ENCODE assay signal across 10 cellular contexts in the genomic region with DNA sequence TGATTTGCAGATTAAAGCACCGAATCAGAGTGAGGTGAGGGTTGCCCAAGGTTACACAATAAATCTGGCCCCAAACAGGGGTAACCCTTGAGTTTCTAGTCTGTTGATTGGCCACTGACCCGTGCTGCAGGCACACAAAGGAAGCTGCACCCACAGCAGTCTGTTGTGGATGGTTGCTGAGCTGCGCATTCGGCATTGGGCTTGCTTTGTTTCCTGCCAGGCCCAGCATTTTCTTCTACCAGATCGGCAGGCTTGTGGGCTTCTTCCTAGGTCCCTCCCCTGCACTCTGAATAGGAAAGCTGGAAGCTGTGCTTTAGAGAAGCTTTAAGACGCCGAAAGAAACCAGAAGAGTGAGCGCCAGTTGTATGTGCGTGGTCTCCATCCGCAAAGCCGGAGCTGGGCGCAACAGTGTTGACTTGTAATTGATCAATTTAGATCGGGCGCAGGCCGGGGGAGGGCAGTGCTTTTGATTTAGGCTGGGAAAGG. TPM values are rescaled to one million over a fixed set of nuclear protein-coding genes. Genes with fewer than 3 reads are reported as not detected.
A peak's percentile ranks its signal among the peaks of the same experiment; 100 is the strongest.
DNase-seq lines count a peak whose midpoint lies in the region; ATAC-seq and TF ChIP-seq lines count a peak whose summit lies in the region.
"Had no signal": no experiment of that assay in that cellular context is flagged by ENCODE, and none has a peak within 500 bp of the region (broad histone marks: within the 10 kb centered on the region; RNA-seq: fewer than 3 reads in every experiment).

No MANE protein-coding gene starts in this region.

- CTCF ChIA-PET in HCT116 (lab: Charles Lee) = interaction anchor here (1.6 kb wide), 1 partner anchor 117 kb away, joined by 3 read pairs; no protein-coding TSS in a partner anchor

- H3K9me2 ChIP-seq in HCT116 (ENCODE audit: insufficient read depth) = no peaks in the 10 kb centered on the region

- no peak overlapping the region for H2AFZ ChIP-seq in HCT116 (ENCODE audit: low read depth, low read length, poor library complexity, severe bottlenecking)

- no TSS peak for BruUV-seq in HCT116 (replicated peaks; lab: Mats Ljungman, UMichigan)

- H3K27ac ChIP-seq in HCT116 (ENCODE audit: low read depth, low read length) = no peak overlapping the region
- peak overlapping the region; percentile 93 for H3K27ac ChIP-seq in RWPE2 (ENCODE audit: poor library complexity, severe bottlenecking)
- H3K27ac ChIP-seq in foreskin keratinocyte = peak overlapping the region; percentile 96
- peak overlapping the region; percentile 52 for H3K27ac ChIP-seq in neutrophil

- H3K4me1 ChIP-seq in HCT116 (ENCODE audit: control insufficient read depth in 1 of 2, insufficient read depth in 2 of 2, low read length in 2 of 2) (peaks cover 13 to 56% of the 10 kb centered on the region in 2 experiments), RWPE2 (ENCODE audit: insufficient read depth, poor library complexity, severe bottlenecking) (peaks cover 86% of the 10 kb centered on the region), foreskin keratinocyte (peaks cover 52% of the 10 kb centered on the region), neutrophil (ENCODE audit: control insufficient read depth in 1 of 2, insufficient read depth in 1 of 2, low read depth in 1 of 2, low read length in 1 of 2) (peaks cover 35 to 43% of the 10 kb centered on the region in 2 experiments)

- H3K4me2 ChIP-seq in HCT116 (ENCODE audit: low read length) = peak overlapping the region; percentile 77

- H3K79me2 ChIP-seq in HCT116 (ENCODE audit: insufficient read depth, low read length) = peaks cover 68% of the 10 kb centered on the region

- TF ChIP-seq CTCF in HCT116 (IDR thresholded peaks at IDR 0.05 in 2 of 3, conservative IDR thresholded peaks at IDR 0.05 in 1 of 3; ENCODE audit: borderline replicate concordance in 1 of 3, insufficient read depth in 1 of 3, low read depth in 2 of 3, low read length in 2 of 3) (no peak), RWPE2 (IDR thresholded peaks at IDR 0.05; ENCODE audit: poor library complexity, severe bottlenecking) (no peak), foreskin keratinocyte (conservative IDR thresholded peaks at IDR 0.05) (no peak), neutrophil (IDR thresholded peaks at IDR 0.05) (no peak)

- intact Hi-C loops in HCT116 (cut with micrococcal nuclease) = no loop called here

- POLR2A ChIA-PET in HCT116 (lab: Charles Lee) = no interaction called here

- no peaks in the 10 kb centered on the region for H4K20me1 ChIP-seq in HCT116 (ENCODE audit: insufficient read depth)

- H3K4me3 ChIP-seq in HCT116 (replicated peaks in 1 of 2; ENCODE audit: low read depth in 1 of 2, low read length in 2 of 2) = no peak overlapping the region
- no peak overlapping the region for H3K4me3 ChIP-seq in RWPE2 (ENCODE audit: severe bottlenecking)
- no peak overlapping the region for H3K4me3 ChIP-seq in neutrophil (ENCODE audit: low read depth in 1 of 2, low read length in 1 of 2)
- H3K4me3 ChIP-seq: lung had no signal

- RAD21 ChIA-PET in HCT116 (lab: Charles Lee; ENCODE audit: low non-redundant PET in 1 of 2, low total read pairs in 2 of 2, uncharacterized antibody in 2 of 2, unreplicated experiment in 2 of 2) = no interaction called here

- no peak for TF ChIP-seq POLR2A in HCT116 (IDR thresholded peaks at IDR 0.05; ENCODE audit: borderline replicate concordance, extremely low read depth, insufficient read depth, insufficient read length)

- H3K27me3 ChIP-seq in HCT116 (ENCODE audit: insufficient read depth, low read length) (no peaks in the 10 kb centered on the region), RWPE2 (ENCODE audit: insufficient read depth, poor library complexity, severe bottlenecking) (no peaks in the 10 kb centered on the region), foreskin keratinocyte (no peaks in the 10 kb centered on the region), neutrophil (no peaks in the 10 kb centered on the region)

- DNase-seq in HCT116 (ENCODE audit: low read depth, low spot score) = no peak
- no peak for DNase-seq in RWPE2 (ENCODE audit: low spot score)
- DNase-seq in foreskin keratinocyte = peak in 1 of 2 donors; percentile 56
- DNase-seq in cerebellar nuclear complex (lab: John Stamatoyannopoulos, UW) = no peak
- DNase-seq in foreskin melanocyte = no peak
- no peak for DNase-seq in occipital lobe (lab: John Stamatoyannopoulos, UW)

- H3K9ac ChIP-seq in HCT116 (ENCODE audit: low read length) = peak overlapping the region; percentile 49

- ATAC-seq in HCT116 (no peak), RWPE2 (ENCODE audit: low read depth) (peak; percentile 15; the same call in 2 of the 3 replicates), foreskin keratinocyte (peak; percentile 28), GM18498 (IDR thresholded peaks at IDR 0.05; ENCODE audit: unreplicated experiment) (no peak)
- ATAC-seq: stimulated activated memory B cell treated with anti-CD40 and anti-IgM and Interleukin-4, amounts not matched to agents 10 μg/mL and 1 μg/mL and 100 μg/mL, for 72 hours had no signal

- TF ChIP-seq RAD21 in HCT116 (IDR thresholded peaks at IDR 0.05; ENCODE audit: low read depth) = no peak

- peaks cover under 1 to 5% of the 10 kb centered on the region in 2 experiments; a peak in 2 of 4 replicates for H3K36me3 ChIP-seq in HCT116 (ENCODE audit: control insufficient read depth in 1 of 2, insufficient read depth in 2 of 2, low read length in 2 of 2)
- H3K36me3 ChIP-seq in RWPE2 (ENCODE audit: low read depth) = peaks cover 60% of the 10 kb centered on the region
- H3K36me3 ChIP-seq in neutrophil = peaks cover 7% of the 10 kb centered on the region

- H3K9me3 ChIP-seq in HCT116 (ENCODE audit: control insufficient read depth in 1 of 2, insufficient read depth in 1 of 2, low read depth in 1 of 2, low read length in 2 of 2) (no peaks in the 10 kb centered on the region), RWPE2 (ENCODE audit: severe bottlenecking) (no peaks in the 10 kb centered on the region), neutrophil (no peaks in the 10 kb centered on the region)

TF ChIP-seq in HCT116, 20 proteins besides CTCF, POLR2A, EP300 and RAD21:
- TF ChIP-seq EZH2phosphoT487 (IDR thresholded peaks at IDR 0.05; ENCODE audit: borderline replicate concordance) = no peak
- no peak for TF ChIP-seq SRF (IDR thresholded peaks at IDR 0.05; ENCODE audit: low read depth)
- TF ChIP-seq EGR1 (IDR thresholded peaks at IDR 0.05; ENCODE audit: low read depth) = no peak
- TF ChIP-seq, protein P1, sequence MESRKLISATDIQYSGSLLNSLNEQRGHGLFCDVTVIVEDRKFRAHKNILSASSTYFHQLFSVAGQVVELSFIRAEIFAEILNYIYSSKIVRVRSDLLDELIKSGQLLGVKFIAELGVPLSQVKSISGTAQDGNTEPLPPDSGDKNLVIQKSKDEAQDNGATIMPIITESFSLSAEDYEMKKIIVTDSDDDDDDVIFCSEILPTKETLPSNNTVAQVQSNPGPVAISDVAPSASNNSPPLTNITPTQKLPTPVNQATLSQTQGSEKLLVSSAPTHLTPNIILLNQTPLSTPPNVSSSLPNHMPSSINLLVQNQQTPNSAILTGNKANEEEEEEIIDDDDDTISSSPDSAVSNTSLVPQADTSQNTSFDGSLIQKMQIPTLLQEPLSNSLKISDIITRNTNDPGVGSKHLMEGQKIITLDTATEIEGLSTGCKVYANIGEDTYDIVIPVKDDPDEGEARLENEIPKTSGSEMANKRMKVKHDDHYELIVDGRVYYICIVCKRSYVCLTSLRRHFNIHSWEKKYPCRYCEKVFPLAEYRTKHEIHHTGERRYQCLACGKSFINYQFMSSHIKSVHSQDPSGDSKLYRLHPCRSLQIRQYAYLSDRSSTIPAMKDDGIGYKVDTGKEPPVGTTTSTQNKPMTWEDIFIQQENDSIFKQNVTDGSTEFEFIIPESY (IDR thresholded peaks at IDR 0.05; ENCODE audit: extremely low read depth, insufficient replicate concordance, low read length) = no peak
- TF ChIP-seq JUND (IDR thresholded peaks at IDR 0.05) = no peak
- TF ChIP-seq CEBPB (IDR thresholded peaks at IDR 0.05; ENCODE audit: low read depth) = no peak
- TF ChIP-seq, protein P2, sequence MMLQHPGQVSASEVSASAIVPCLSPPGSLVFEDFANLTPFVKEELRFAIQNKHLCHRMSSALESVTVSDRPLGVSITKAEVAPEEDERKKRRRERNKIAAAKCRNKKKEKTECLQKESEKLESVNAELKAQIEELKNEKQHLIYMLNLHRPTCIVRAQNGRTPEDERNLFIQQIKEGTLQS (IDR thresholded peaks at IDR 0.05) = no peak
- TF ChIP-seq FOSL1 (IDR thresholded peaks at IDR 0.05; ENCODE audit: low read depth) = no peak
- no peak for TF ChIP-seq SIN3A (IDR thresholded peaks at IDR 0.05; ENCODE audit: low read depth)

RNA-seq across cellular contexts. Expression of a gene that starts 12.1 kb away (rescaled TPM):
- total RNA-seq in HCT116 (2021; ENCODE audit: unreplicated experiment) (25.3 TPM), foreskin keratinocyte (58.1 and 59.8 TPM in 2 replicates), occipital lobe (24.0 TPM)
- 9.6 and 9.7 TPM in 2 replicates for polyA plus RNA-seq in HCT116 (2012)
- polyA plus RNA-seq in foreskin keratinocyte = 17.6 and 20.1 TPM in 2 replicates

Comparison
In these comparisons a context has a peak if more than half of its experiments do, and no peak if none do; other contexts are left out.
1. ATAC-seq: peak in RWPE2 (single experiment) and foreskin keratinocyte (single experiment); none in HCT116 (single experiment) and GM18498 (single experiment).